ENCODE assay signal across 15 cellular contexts in genomic region chr2:101815739-101816391, GRCh38.
A peak's percentile ranks its signal among the peaks of the same experiment; 100 is the strongest.
DNase-seq lines count a peak whose midpoint lies in the region; ATAC-seq and TF ChIP-seq lines count a peak whose summit lies in the region.
"Had no signal": no experiment of that assay in that cellular context is flagged by ENCODE, and none has a peak within 500 bp of the region (broad histone marks: within the 10 kb centered on the region; RNA-seq: fewer than 3 reads in every experiment).

No MANE protein-coding gene starts in this region.

- TF ChIP-seq CTCF in fibroblast of mammary gland (conservative IDR thresholded peaks at IDR 0.05; ENCODE audit: control insufficient read depth, insufficient read depth, low read depth, low read length): peak; percentile 19
- TF ChIP-seq CTCF in nephron (IDR thresholded peaks at IDR 0.05; ENCODE audit: unreplicated experiment in 3 of 3): no peak

- no peak overlapping the region for H3K4me3 ChIP-seq in fibroblast of mammary gland (ENCODE audit: control insufficient read depth, low read depth, low read length)

- peaks cover 3% of the 10 kb centered on the region for H3K27me3 Mint-ChIP-seq in nephron (ENCODE audit: low read depth)
- H3K27me3 Mint-ChIP-seq: stimulated activated naive CD8-positive, alpha-beta T cell treated with anti-CD3 and anti-CD28 coated beads, Interleukin-15, Interleukin-2, amounts not matched to agents 100 ng/mL and 50 ng/mL, for 24 hours had no signal

- peak overlapping the region; percentile 67 to 74 (median 73) for H3K27ac Mint-ChIP-seq in nephron
- H3K27ac Mint-ChIP-seq: stimulated activated naive CD8-positive, alpha-beta T cell treated with anti-CD3 and anti-CD28 coated beads, Interleukin-15, Interleukin-2, amounts not matched to agents 100 ng/mL and 50 ng/mL, for 24 hours had no signal

- no peak overlapping the region for H3K4me3 Mint-ChIP-seq in nephron
- H3K4me3 Mint-ChIP-seq: stimulated activated naive CD8-positive, alpha-beta T cell treated with anti-CD3 and anti-CD28 coated beads, Interleukin-15, Interleukin-2, amounts not matched to agents 100 ng/mL and 50 ng/mL, for 24 hours had no signal

- no peak for ATAC-seq in HG03565 (IDR thresholded peaks at IDR 0.05; ENCODE audit: unreplicated experiment)
- no peak for ATAC-seq in GM18517 (IDR thresholded peaks at IDR 0.05; ENCODE audit: unreplicated experiment)
- ATAC-seq in GM21526 (IDR thresholded peaks at IDR 0.05; ENCODE audit: low FRiP score, unreplicated experiment): no peak

- no peaks in the 10 kb centered on the region for H3K9me3 Mint-ChIP-seq in nephron

- H3K4me1 Mint-ChIP-seq in nephron: peaks cover 78% of the 10 kb centered on the region

- peaks cover 3% of the 10 kb centered on the region for H3K36me3 Mint-ChIP-seq in nephron (ENCODE audit: low read depth)

- DNase-seq in EH (ENCODE audit: low read depth) (peak; percentile 56), SHP77 (lab: John Stamatoyannopoulos, UW) (peak; percentile 61 to 63), fibroblast of mammary gland (ENCODE audit: low read depth) (peak; percentile 73), epidermal melanocyte (ENCODE audit: insufficient read length, low spot score) (no peak)
- DNase-seq: Calu3; HCEC 1CT; kidney glomerular epithelial cell; NCI-H2029; occipital lobe; stimulated activated CD4-positive, alpha-beta T cell treated with anti-CD3 and anti-CD28 coated beads, Interleukin-1b, Interleukin-23, amount 100 ng/mL, for 48 hours had no signal
